ENCODE assay signal across 9 cellular contexts in genomic region chr20:13783528-13783927, GRCh38. TPM values are rescaled to one million over a fixed set of nuclear protein-coding genes. Genes with fewer than 3 reads are reported as not detected.
DNase-seq lines count a peak whose midpoint lies in the region; TF ChIP-seq lines count a peak whose summit lies in the region.
"Had no signal": no experiment of that assay in that cellular context is flagged by ENCODE, and none has a peak within 500 bp of the region (broad histone marks: within the 10 kb centered on the region; RNA-seq: fewer than 3 reads in every experiment).

No MANE protein-coding gene starts in this region.

- in situ Hi-C loops in astrocyte of the spinal cord (cut with HindIII; ENCODE audit: low sequenced_read_pairs), result no loop called here

- H3K27ac ChIP-seq in BLaER1 (no peak overlapping the region), HUES6 (ENCODE audit: low read depth, low read length) (no peak overlapping the region), mesodermal cell (ENCODE audit: low read depth, low read length, severe bottlenecking) (no peak overlapping the region), sigmoid colon (no peak overlapping the region), colonic mucosa (no peak overlapping the region)

- peak overlapping the region; percentile 84 for H3K4me2 ChIP-seq in BLaER1

- H3K4me1 ChIP-seq in BLaER1, result peaks cover 57% of the 10 kb centered on the region
- peaks cover 9% of the 10 kb centered on the region; the same call in 1 of the 2 replicates for H3K4me1 ChIP-seq in HUES6 (ENCODE audit: control insufficient read depth, insufficient read depth, low read length)
- peaks cover 3% of the 10 kb centered on the region for H3K4me1 ChIP-seq in mesodermal cell (ENCODE audit: control insufficient read depth, insufficient read depth, low read length, poor library complexity, severe bottlenecking)
- H3K4me1 ChIP-seq in sigmoid colon, result peaks cover 0 to 39% (median 36%) of the 10 kb centered on the region in 4 donors
- H3K4me1 ChIP-seq in colonic mucosa, result peaks cover 6% of the 10 kb centered on the region

- intact Hi-C loops in sigmoid colon (cut with DNase I) (no loop called here), colonic mucosa (cut with DNase I) (no loop called here)

- H3K9ac ChIP-seq in BLaER1 (peak overlapping the region; percentile 94), HUES6 (ENCODE audit: low read length) (no peak overlapping the region), colonic mucosa (ENCODE audit: low read depth in 2 of 2, low read length in 2 of 2) (peak overlapping the region in 1 of 2 donors; percentile 26)

- H3K4me3 ChIP-seq in BLaER1 (peak overlapping the region; percentile 91), HUES6 (ENCODE audit: low read depth, low read length) (peak overlapping the region; percentile 94), astrocyte of the spinal cord (ENCODE audit: low read depth, low read length) (peak overlapping the region; percentile 77), mesodermal cell (ENCODE audit: extremely low read depth, insufficient read depth, low read length, poor library complexity, severe bottlenecking) (peak overlapping the region; percentile 87), sigmoid colon (peak overlapping the region in 1 of 4 donors; percentile 67), colonic mucosa (no peak overlapping the region)

- TF ChIP-seq EP300 in sigmoid colon (IDR thresholded peaks at IDR 0.05), result no peak

- H3K9me3 ChIP-seq in BLaER1, result no peaks in the 10 kb centered on the region
- H3K9me3 ChIP-seq in HUES6 (ENCODE audit: control insufficient read depth, insufficient read depth, low read depth, low read length), result no peaks in the 10 kb centered on the region
- no peaks in the 10 kb centered on the region for H3K9me3 ChIP-seq in mesodermal cell (ENCODE audit: control insufficient read depth, low read length)
- H3K9me3 ChIP-seq in sigmoid colon, result no peaks in the 10 kb centered on the region
- no peaks in the 10 kb centered on the region for H3K9me3 ChIP-seq in colonic mucosa

- 92 to 95% methylated on average over 12 to 13 of the region's 13 CpGs for WGBS in mesodermal cell (ENCODE audit: insufficient coverage in 2 of 2), 2 experiments
- WGBS in sigmoid colon, 2 donors, result 93 to 96% methylated on average over 13 of the region's 13 CpGs

- TF ChIP-seq CTCF in astrocyte of the spinal cord (IDR thresholded peaks at IDR 0.05; ENCODE audit: low read depth, low read length) (no peak), sigmoid colon (IDR thresholded peaks at IDR 0.05) (no peak), colonic mucosa (IDR thresholded peaks at IDR 0.05) (no peak)

- DNase-seq in astrocyte of the spinal cord (ENCODE audit: low read depth, low spot score), result no peak
- no peak for DNase-seq in RPMI8226
- DNase-seq in sigmoid colon, result no peak
- DNase-seq in colonic mucosa, result no peak
- no peak for DNase-seq in SIG-M5 treated with dmso at 0.1 percent for 504 hours (lab: John Stamatoyannopoulos, UW; ENCODE audit: unreplicated experiment)
- DNase-seq: GDM1 had no signal

- no peak for TF ChIP-seq POLR2A in sigmoid colon (IDR thresholded peaks at IDR 0.05)

- H3K36me3 ChIP-seq in BLaER1 (peaks cover 46% of the 10 kb centered on the region), HUES6 (ENCODE audit: control insufficient read depth, insufficient read depth, low read length) (peaks cover 48% of the 10 kb centered on the region), mesodermal cell (ENCODE audit: control insufficient read depth, insufficient read depth, low read length) (peaks cover 42% of the 10 kb centered on the region), sigmoid colon (peaks cover 0 to 42% (median 5%) of the 10 kb centered on the region in 4 donors), colonic mucosa (peaks cover 7% of the 10 kb centered on the region)

- H3K27me3 ChIP-seq in BLaER1 (no peaks in the 10 kb centered on the region), HUES6 (ENCODE audit: control insufficient read depth, insufficient read depth, low read length) (no peaks in the 10 kb centered on the region), sigmoid colon (no peaks in the 10 kb centered on the region), colonic mucosa (no peaks in the 10 kb centered on the region)

- H4K20me1 ChIP-seq in BLaER1, result peaks cover 43% of the 10 kb centered on the region

RNA-seq across cellular contexts. Expression of gene ESF1, which starts 1.2 kb away (rescaled TPM):
- 13.5 TPM for polyA plus RNA-seq in mesodermal cell (2013, experiment 1 of 2)
- polyA plus RNA-seq in mesodermal cell (2013, experiment 2 of 2), result 16.3 TPM
- total RNA-seq in sigmoid colon (10 to 100 TPM; 14.0 to 20.5 (median 16.0) TPM), colonic mucosa (10 to 100 TPM in 1 of 2 donors, 1 to 10 TPM in 1; 9.9 to 11.0 TPM)
- polyA plus RNA-seq in sigmoid colon, result 10 to 100 TPM in 1 of 3 donors, 1 to 10 TPM in 2; 7.2 to 11.3 (median 8.0) TPM

RNA-seq across cellular contexts. Expression of gene NDUFAF5, which starts 1.3 kb away (rescaled TPM):
- polyA plus RNA-seq in mesodermal cell (2013, experiment 1 of 2), result 24.1 TPM
- 19.7 TPM for polyA plus RNA-seq in mesodermal cell (2013, experiment 2 of 2)
- total RNA-seq in sigmoid colon (10 to 100 TPM; 17.4 to 21.7 (median 18.5) TPM), colonic mucosa (10 to 100 TPM; 31.8 to 33.0 TPM)
- polyA plus RNA-seq in sigmoid colon, result 10 to 100 TPM; 18.5 to 28.2 (median 26.4) TPM
